ENCODE assay signal across 9 cellular contexts in the genomic region with DNA sequence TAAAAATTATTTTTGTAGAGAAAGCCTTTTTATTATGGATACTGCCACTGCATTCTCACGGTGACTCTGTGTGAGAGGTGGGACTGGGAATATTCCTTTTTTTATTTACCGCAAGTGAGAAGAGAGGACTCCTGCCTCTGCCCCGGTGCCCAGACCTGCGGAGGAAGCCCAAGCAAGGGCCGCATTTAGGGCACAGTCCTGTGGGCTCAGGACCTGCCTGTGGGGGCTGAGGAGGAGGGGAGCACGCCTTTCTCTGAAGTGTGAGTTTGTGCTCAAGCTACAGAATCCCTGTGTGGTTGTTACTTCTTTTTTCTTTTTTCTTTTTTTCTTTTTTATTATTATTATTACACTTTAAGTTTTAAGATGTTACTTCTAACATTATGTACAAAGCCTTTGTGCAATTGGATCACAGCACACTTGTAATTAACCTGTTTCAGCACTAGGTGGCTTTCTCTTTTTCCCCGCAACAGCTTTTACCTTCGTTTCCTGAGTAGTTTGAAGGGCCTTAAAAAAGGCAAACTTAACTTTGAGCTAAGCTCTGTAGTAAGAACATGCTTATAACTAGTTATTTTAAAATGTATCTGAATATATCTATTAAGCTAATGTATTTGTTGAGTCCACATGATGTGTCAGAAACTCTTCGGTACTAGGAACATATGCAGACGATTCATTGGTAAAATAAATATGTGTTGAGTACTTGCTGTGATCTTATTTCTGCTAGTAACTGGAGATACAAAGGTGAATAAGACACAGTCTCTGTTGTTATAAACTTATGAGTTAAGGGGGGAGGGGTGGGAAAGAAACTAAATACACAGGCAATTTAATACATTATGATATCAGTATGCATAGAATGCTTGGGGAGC. TPM values are rescaled to one million over a fixed set of nuclear protein-coding genes. Genes with fewer than 3 reads are reported as not detected.
A peak's percentile ranks its signal among the peaks of the same experiment; 100 is the strongest.
DNase-seq lines count a peak whose midpoint lies in the region; ATAC-seq, FAIRE-seq and TF ChIP-seq lines count a peak whose summit lies in the region.
"Had no signal": no experiment of that assay in that cellular context is flagged by ENCODE, and none has a peak within 500 bp of the region (broad histone marks: within the 10 kb centered on the region; RNA-seq: fewer than 3 reads in every experiment).

No MANE protein-coding gene starts in this region.

- no TSS peak for BruUV-seq in endothelial cell of umbilical vein (replicated peaks; lab: Mats Ljungman, UMichigan)

- no peaks in the 10 kb centered on the region for H3K4me1 Mint-ChIP-seq in stimulated activated effector memory CD8-positive, alpha-beta T cell treated with anti-CD3 and anti-CD28 coated beads, Interleukin-12 subunit alpha, Interleukin-12 subunit beta, amount 100 ng/mL, for 72 hours

- TF ChIP-seq POLR2A in endothelial cell of umbilical vein (IDR thresholded peaks at IDR 0.05; ENCODE audit: low read depth, low read length) (no peak), ovary (IDR thresholded peaks at IDR 0.05) (no peak)

- H3K9me1 ChIP-seq in endothelial cell of umbilical vein (replicated peaks; ENCODE audit: control insufficient read depth, extremely low read depth, insufficient read depth, low read length), result no peaks in the 10 kb centered on the region

- H3K27me3 ChIP-seq in OCI-LY3 (ENCODE audit: low read depth, low read length) (no peaks in the 10 kb centered on the region), endothelial cell of umbilical vein (ENCODE audit: control insufficient read depth in 2 of 2, insufficient read depth in 2 of 2, low read length in 2 of 2) (no peaks in the 10 kb centered on the region), ovary (no peaks in the 10 kb centered on the region)
- H3K27me3 ChIP-seq: BLaER1 had no signal

- peaks cover 55% of the 10 kb centered on the region for H4K20me1 ChIP-seq in OCI-LY3 (ENCODE audit: insufficient read depth, low read length)
- H4K20me1 ChIP-seq in endothelial cell of umbilical vein (replicated peaks; ENCODE audit: control insufficient read depth, extremely low read depth, insufficient read depth, low read length), result no peaks in the 10 kb centered on the region

- H3K36me3 ChIP-seq in OCI-LY3 (replicated peaks; ENCODE audit: low read depth, low read length), result no peaks in the 10 kb centered on the region
- H3K36me3 ChIP-seq in endothelial cell of umbilical vein (ENCODE audit: control insufficient read depth in 2 of 2, extremely low read depth in 1 of 2, insufficient read depth in 2 of 2, low read length in 2 of 2), result no peaks in the 10 kb centered on the region
- no peaks in the 10 kb centered on the region for H3K36me3 ChIP-seq in ovary

- H3K4me1 ChIP-seq in OCI-LY3 (ENCODE audit: low read length), result 0 out of 2 replicates have a peak, but pooled peaks cover 3% of the 10 kb centered on the region
- peaks cover 20% of the 10 kb centered on the region for H3K4me1 ChIP-seq in endothelial cell of umbilical vein (ENCODE audit: control insufficient read depth, extremely low read depth, insufficient read depth, low read length)
- peaks cover 13% of the 10 kb centered on the region for H3K4me1 ChIP-seq in ovary (ENCODE audit: insufficient read depth)

- no peaks in the 10 kb centered on the region for H3K9me3 Mint-ChIP-seq in stimulated activated effector memory CD8-positive, alpha-beta T cell treated with anti-CD3 and anti-CD28 coated beads, Interleukin-12 subunit alpha, Interleukin-12 subunit beta, amount 100 ng/mL, for 72 hours

- no peak overlapping the region for H3K4me3 Mint-ChIP-seq in stimulated activated effector memory CD8-positive, alpha-beta T cell treated with anti-CD3 and anti-CD28 coated beads, Interleukin-12 subunit alpha, Interleukin-12 subunit beta, amount 100 ng/mL, for 72 hours

- H3K9ac ChIP-seq in OCI-LY3 (ENCODE audit: low read length), result no peak overlapping the region
- no peak overlapping the region for H3K9ac ChIP-seq in endothelial cell of umbilical vein (replicated peaks; ENCODE audit: extremely low read depth, insufficient read depth, low read length)
- H3K9ac ChIP-seq: BLaER1 had no signal

- intact Hi-C loops in endothelial cell of umbilical vein (cut with micrococcal nuclease), result loop anchor here (1.0 kb wide), 1 partner anchor 90 kb away; no protein-coding TSS in a partner anchor
- intact Hi-C loops in ovary (cut with DNase I), result no loop called here

- TF ChIP-seq CTCF in OCI-LY3 (IDR thresholded peaks at IDR 0.05; ENCODE audit: low read depth, low read length) (peak; percentile 60), endothelial cell of umbilical vein (IDR thresholded peaks at IDR 0.05; ENCODE audit: extremely low read depth in 1 of 2, insufficient read depth in 1 of 2, low read depth in 1 of 2, low read length in 2 of 2) (peak; percentile 36 to 57), ovary (IDR thresholded peaks at IDR 0.05) (peak; percentile 18 to 60 (median 40))

- 0 out of 2 replicates have a peak overlapping the region, but pooled peaks have one; percentile 19 for H3K4me2 ChIP-seq in OCI-LY3 (ENCODE audit: low read length)
- no peak overlapping the region for H3K4me2 ChIP-seq in endothelial cell of umbilical vein (ENCODE audit: insufficient read depth, low read length)

- CTCF ChIA-PET in endothelial cell of umbilical vein (lab: Charles Lee), result interaction anchor here (0.6 to 3.6 kb wide), 24 partner anchors 8 to 281 kb away, joined by 3 to 27 read pairs (median 4); partner anchors contain the start of genes AMOTL1, CWC15 and KDM4D

- POLR2A ChIA-PET in endothelial cell of umbilical vein (lab: Charles Lee), result no interaction called here

- DNase-seq in DMS 273 (lab: John Stamatoyannopoulos, UW; ENCODE audit: unreplicated experiment) (peak; percentile 17), DMS 273 treated with DMSO at 0.1 percent for 48 hours (lab: John Stamatoyannopoulos, UW) (no peak), H4 (ENCODE audit: low spot score) (peak; percentile 23), endothelial cell of umbilical vein (ENCODE audit: low read depth, low spot score) (peak; percentile 63), ovary (no peak), GOT3 (lab: John Stamatoyannopoulos, UW) (no peak)
- no peak for DNase-seq in stimulated activated effector memory CD8-positive, alpha-beta T cell treated with anti-CD3 and anti-CD28 coated beads, Interleukin-12 subunit alpha, Interleukin-12 subunit beta, amount 100 ng/mL, for 72 hours (ENCODE audit: low spot score in 2 of 2)

- no peak for TF ChIP-seq EP300 in ovary (IDR thresholded peaks at IDR 0.05)

- no peak overlapping the region for H3K27ac Mint-ChIP-seq in stimulated activated effector memory CD8-positive, alpha-beta T cell treated with anti-CD3 and anti-CD28 coated beads, Interleukin-12 subunit alpha, Interleukin-12 subunit beta, amount 100 ng/mL, for 72 hours

- H3K4me3 ChIP-seq in OCI-LY3 (ENCODE audit: low read length) (no peak overlapping the region), endothelial cell of umbilical vein (replicated peaks in 1 of 3; ENCODE audit: insufficient read depth in 1 of 3, low read depth in 1 of 3, low read length in 3 of 3) (no peak overlapping the region), ovary (no peak overlapping the region)
- H3K4me3 ChIP-seq: BLaER1 had no signal

- H2AFZ ChIP-seq in OCI-LY3 (ENCODE audit: low read depth, low read length) (no peak overlapping the region), endothelial cell of umbilical vein (ENCODE audit: low read depth, low read length) (no peak overlapping the region)

- ATAC-seq in stimulated activated effector memory CD8-positive, alpha-beta T cell treated with anti-CD3 and anti-CD28 coated beads, Interleukin-12 subunit alpha, Interleukin-12 subunit beta, amount 100 ng/mL, for 72 hours, result no peak

- WGBS in ovary, 3 donors, result 60 to 62% (median 60%) methylated on average over 10 of the region's 10 CpGs

- H3K36me3 Mint-ChIP-seq in stimulated activated effector memory CD8-positive, alpha-beta T cell treated with anti-CD3 and anti-CD28 coated beads, Interleukin-12 subunit alpha, Interleukin-12 subunit beta, amount 100 ng/mL, for 72 hours, result no peaks in the 10 kb centered on the region

- H3K79me2 ChIP-seq in OCI-LY3 (ENCODE audit: low read length) (peaks cover 85% of the 10 kb centered on the region), endothelial cell of umbilical vein (ENCODE audit: control insufficient read depth, insufficient read depth, low read length) (peaks cover 80% of the 10 kb centered on the region)

- no peaks in the 10 kb centered on the region for H3K9me3 ChIP-seq in OCI-LY3 (ENCODE audit: insufficient read depth, low read length)
- H3K9me3 ChIP-seq in endothelial cell of umbilical vein (replicated peaks; ENCODE audit: control insufficient read depth, insufficient read depth, low read length), result no peaks in the 10 kb centered on the region
- no peaks in the 10 kb centered on the region for H3K9me3 ChIP-seq in ovary

- H3K27ac ChIP-seq in OCI-LY3 (ENCODE audit: low read length) (no peak overlapping the region), endothelial cell of umbilical vein (ENCODE audit: insufficient read depth, low read depth, low read length) (no peak overlapping the region), ovary (no peak overlapping the region)

- dilution Hi-C loops in endothelial cell of umbilical vein (cut with MboI; ENCODE audit: extremely low pct_ligation_motif_present, low sequenced_read_pairs), result no loop called here

- FAIRE-seq in endothelial cell of umbilical vein (lab: Jason Lieb, UNC), result no peak

TF ChIP-seq in endothelial cell of umbilical vein, 7 proteins besides CTCF, POLR2A, EP300 and RAD21:
- no peak for TF ChIP-seq MYC (IDR thresholded peaks at IDR 0.05; ENCODE audit: low read depth, low read length)
- TF ChIP-seq GATA2 (IDR thresholded peaks at IDR 0.05; ENCODE audit: insufficient read depth, insufficient read length, low read depth, low read length), result no peak
- TF ChIP-seq EZH2 (IDR thresholded peaks at IDR 0.05; ENCODE audit: borderline replicate concordance, low read depth, low read length, severe bottlenecking), result no peak
- no peak for TF ChIP-seq JUN (IDR thresholded peaks at IDR 0.05; ENCODE audit: borderline replicate concordance, insufficient read depth, insufficient read length, low read depth)

RNA-seq across cellular contexts. Expression of gene AMOTL1, which starts 18.3 kb away (rescaled TPM):
- total RNA-seq in H4 (2014; rRNA removed; shearing (Covaris generic)), result 1.5 and 2.6 TPM in 2 replicates
- 37.8 and 41.8 TPM in 2 replicates for total RNA-seq in endothelial cell of umbilical vein
- 11.3 and 12.5 TPM in 2 replicates for polyA plus RNA-seq in endothelial cell of umbilical vein
- polyA plus RNA-seq in endothelial cell of umbilical vein (2011; cell fraction: cytosol; rRNA removed), result 13.8 and 14.8 TPM in 2 replicates
- 19.8 and 22.7 TPM in 2 replicates for polyA plus RNA-seq in endothelial cell of umbilical vein (2011; cell fraction: nucleus; rRNA removed)
- 24.6 and 26.3 TPM in 2 replicates for polyA plus RNA-seq in endothelial cell of umbilical vein (2012)
- 38.8 and 39.2 TPM in 2 replicates for polyA minus RNA-seq in endothelial cell of umbilical vein
- polyA minus RNA-seq in endothelial cell of umbilical vein (2011; cell fraction: cytosol; rRNA and poly(A)+ RNA removed), result 10.3 TPM
- 35.5 and 46.7 TPM in 2 replicates for polyA minus RNA-seq in endothelial cell of umbilical vein (2011; cell fraction: nucleus; rRNA and poly(A)+ RNA removed)
- total RNA-seq in ovary, result 10 to 100 TPM in 6 of 7 donors, 1 to 10 TPM in 1; 8.7 to 20.8 (median 13.6) TPM
- polyA plus RNA-seq in ovary, result 10 to 100 TPM in 1 of 2 donors, 1 to 10 TPM in 1; 5.4 to 24.8 TPM

Comparison
In these comparisons a context has a peak if more than half of its experiments do, and no peak if none do; other contexts are left out.
1. DNase-seq: peak in DMS 273 (single experiment), H4 (single experiment) and endothelial cell of umbilical vein (single experiment); none in DMS 273 treated with DMSO at 0.1 percent for 48 hours (single experiment), ovary (0 of 5), GOT3 (single experiment) and stimulated activated effector memory CD8-positive, alpha-beta T cell treated with anti-CD3 and anti-CD28 coated beads, Interleukin-12 subunit alpha, Interleukin-12 subunit beta, amount 100 ng/mL, for 72 hours (0 of 2).
2. Peak in every context shown above with its lines, with median percentiles within 50 percentile points of each other: CTCF ChIP-seq.